8 cellular contexts compared by ENCODE assay signal in genomic region chr1:225810579-225811538, GRCh38. TPM values are rescaled to one million over a fixed set of nuclear protein-coding genes. Genes with fewer than 3 reads are reported as not detected.
DNase-seq lines count a peak whose midpoint lies in the region; ATAC-seq and TF ChIP-seq lines count a peak whose summit lies in the region.
"Not testable (repeated sequence)": the region's sequence is repeated elsewhere in the genome, so short reads cannot be mapped to it uniquely, and the experiment has no call there.

No MANE protein-coding gene starts in this region.

- POLR2A ChIA-PET in activated CD8-positive, alpha-beta T cell treated with anti-CD3 and anti-CD28 coated beads for 36 hours (lab: Charles Lee) = interaction anchor here (1.0 kb wide), 1 partner anchor 41 kb away, joined by 3 read pairs; no protein-coding TSS in a partner anchor

- H3K36me3 ChIP-seq in gastrocnemius medialis = not testable (repeated sequence)

- in situ Hi-C loops in gastrocnemius medialis (cut with MboI; ENCODE audit: low sequenced_read_pairs in 4 of 4) = not testable (repeated sequence)

- peak overlapping the region; percentile 62 for H3K4me3 Mint-ChIP-seq in activated CD8-positive, alpha-beta T cell treated with anti-CD3 and anti-CD28 coated beads for 36 hours
- H3K4me3 Mint-ChIP-seq in chondrocyte (ENCODE audit: unreplicated experiment) (peak overlapping the region; percentile 86), mesothelial cell of epicardium (peak overlapping the region; percentile 87)

- H3K9me3 ChIP-seq in gastrocnemius medialis = not testable (repeated sequence)

- not testable (repeated sequence) for H3K27me3 Mint-ChIP-seq in activated CD8-positive, alpha-beta T cell treated with anti-CD3 and anti-CD28 coated beads for 36 hours; chondrocyte (ENCODE audit: low read depth); mesothelial cell of epicardium (ENCODE audit: low read depth)

- DNase-seq in NCI-H524 (lab: John Stamatoyannopoulos, UW) = peak; percentile 49 to 60
- not testable (repeated sequence) for DNase-seq in activated CD8-positive, alpha-beta T cell treated with anti-CD3 and anti-CD28 coated beads for 36 hours; chondrocyte (ENCODE audit: low spot score); mesothelial cell of epicardium (ENCODE audit: low spot score in 2 of 2, unreplicated experiment in 2 of 2)
- DNase-seq in left ventricle myocardium superior = peak; percentile 65
- DNase-seq in gastrocnemius medialis = peak; percentile 56 to 69

- H3K4me1 ChIP-seq in gastrocnemius medialis = peaks cover 48 to 56% of the 10 kb centered on the region in 2 donors

- not testable (repeated sequence) for H3K9me3 Mint-ChIP-seq in activated CD8-positive, alpha-beta T cell treated with anti-CD3 and anti-CD28 coated beads for 36 hours; chondrocyte (ENCODE audit: low read depth); mesothelial cell of epicardium

- not testable (repeated sequence) for ATAC-seq in activated CD8-positive, alpha-beta T cell treated with anti-CD3 and anti-CD28 coated beads for 36 hours
- ATAC-seq in left ventricle myocardium superior (peak; percentile 31), gastrocnemius medialis (peak; percentile 39 to 50)

- CTCF ChIA-PET in activated CD8-positive, alpha-beta T cell treated with anti-CD3 and anti-CD28 coated beads for 36 hours (lab: Charles Lee) = interaction anchor here (1.1 to 1.5 kb wide), 4 partner anchors 33 to 343 kb away, joined by 3 to 5 read pairs (median 4); partner anchors contain the start of genes SRP9 and TMEM63A

- H3K4me3 ChIP-seq in GM08714 (ENCODE audit: low read length) (peak overlapping the region; percentile 68), gastrocnemius medialis (peak overlapping the region; percentile 69 to 89 (median 75))

- H3K27ac ChIP-seq in 22Rv1 (peak overlapping the region; percentile 68), gastrocnemius medialis (peak overlapping the region; percentile 94 to 97 (median 96))

- H3K4me1 Mint-ChIP-seq in activated CD8-positive, alpha-beta T cell treated with anti-CD3 and anti-CD28 coated beads for 36 hours (ENCODE audit: low read depth) = peaks cover 12% of the 10 kb centered on the region
- peaks cover 40% of the 10 kb centered on the region for H3K4me1 Mint-ChIP-seq in chondrocyte (ENCODE audit: low read depth)
- H3K4me1 Mint-ChIP-seq in mesothelial cell of epicardium = peaks cover 38% of the 10 kb centered on the region

- H3K27me3 ChIP-seq in gastrocnemius medialis = not testable (repeated sequence)

- not testable (repeated sequence) for H3K36me3 Mint-ChIP-seq in activated CD8-positive, alpha-beta T cell treated with anti-CD3 and anti-CD28 coated beads for 36 hours (ENCODE audit: low read depth); chondrocyte (ENCODE audit: low read depth); mesothelial cell of epicardium

- intact Hi-C loops in activated CD8-positive, alpha-beta T cell treated with anti-CD3 and anti-CD28 coated beads for 36 hours (cut with micrococcal nuclease); left ventricle myocardium superior (cut with micrococcal nuclease); gastrocnemius medialis (cut with DNase I; ENCODE audit: low total_unique reads): not testable (repeated sequence)

- peak; percentile 12 to 35 for TF ChIP-seq POLR2A in gastrocnemius medialis (IDR thresholded peaks at IDR 0.05)

- TF ChIP-seq CTCF in 22Rv1 (IDR thresholded peaks at IDR 0.05) = peak; percentile 36
- not testable (repeated sequence) for TF ChIP-seq CTCF in activated CD8-positive, alpha-beta T cell treated with anti-CD3 and anti-CD28 coated beads for 36 hours (IDR thresholded peaks at IDR 0.05); chondrocyte (IDR thresholded peaks at IDR 0.05); mesothelial cell of epicardium (IDR thresholded peaks at IDR 0.05; ENCODE audit: unreplicated experiment); gastrocnemius medialis (IDR thresholded peaks at IDR 0.05 in 4 of 5, conservative IDR thresholded peaks at IDR 0.05 in 1 of 5)

- H3K27ac Mint-ChIP-seq in activated CD8-positive, alpha-beta T cell treated with anti-CD3 and anti-CD28 coated beads for 36 hours = not testable (repeated sequence)
- H3K27ac Mint-ChIP-seq in chondrocyte (ENCODE audit: unreplicated experiment) = peak overlapping the region; percentile 86
- peak overlapping the region; percentile 94 for H3K27ac Mint-ChIP-seq in mesothelial cell of epicardium

RNA-seq across cellular contexts. Expression of gene EPHX1, which starts 0.9 kb away (rescaled TPM):
- 1 to 10 TPM; 2.1 to 3.6 TPM for total RNA-seq in activated CD8-positive, alpha-beta T cell treated with anti-CD3 and anti-CD28 coated beads for 36 hours
- total RNA-seq in chondrocyte = 61.8 to 69.1 TPM (median 67.0 TPM) in 3 replicates
- 76.8 TPM for total RNA-seq in left ventricle myocardium superior
- 34.7 to 37.2 TPM (median 35.9 TPM) in 3 replicates for total RNA-seq in mesothelial cell of epicardium
- total RNA-seq in gastrocnemius medialis = 100 to 1,000 TPM in 2 of 4 donors, 10 to 100 TPM in 2; 65.7 to 155 (median 108) TPM

RNA-seq across cellular contexts. Expression of gene SRP9, which starts 33.2 kb away (rescaled TPM):
- 100 to 1,000 TPM; 275 to 304 TPM for total RNA-seq in activated CD8-positive, alpha-beta T cell treated with anti-CD3 and anti-CD28 coated beads for 36 hours
- total RNA-seq in chondrocyte = 190 to 207 TPM (median 200 TPM) in 3 replicates
- 211 TPM for total RNA-seq in left ventricle myocardium superior
- total RNA-seq in mesothelial cell of epicardium = 241 to 259 TPM (median 251 TPM) in 3 replicates
- total RNA-seq in gastrocnemius medialis = 100 to 1,000 TPM; 182 to 207 (median 198) TPM
